8 cellular contexts compared by ENCODE assay signal in the genomic region with DNA sequence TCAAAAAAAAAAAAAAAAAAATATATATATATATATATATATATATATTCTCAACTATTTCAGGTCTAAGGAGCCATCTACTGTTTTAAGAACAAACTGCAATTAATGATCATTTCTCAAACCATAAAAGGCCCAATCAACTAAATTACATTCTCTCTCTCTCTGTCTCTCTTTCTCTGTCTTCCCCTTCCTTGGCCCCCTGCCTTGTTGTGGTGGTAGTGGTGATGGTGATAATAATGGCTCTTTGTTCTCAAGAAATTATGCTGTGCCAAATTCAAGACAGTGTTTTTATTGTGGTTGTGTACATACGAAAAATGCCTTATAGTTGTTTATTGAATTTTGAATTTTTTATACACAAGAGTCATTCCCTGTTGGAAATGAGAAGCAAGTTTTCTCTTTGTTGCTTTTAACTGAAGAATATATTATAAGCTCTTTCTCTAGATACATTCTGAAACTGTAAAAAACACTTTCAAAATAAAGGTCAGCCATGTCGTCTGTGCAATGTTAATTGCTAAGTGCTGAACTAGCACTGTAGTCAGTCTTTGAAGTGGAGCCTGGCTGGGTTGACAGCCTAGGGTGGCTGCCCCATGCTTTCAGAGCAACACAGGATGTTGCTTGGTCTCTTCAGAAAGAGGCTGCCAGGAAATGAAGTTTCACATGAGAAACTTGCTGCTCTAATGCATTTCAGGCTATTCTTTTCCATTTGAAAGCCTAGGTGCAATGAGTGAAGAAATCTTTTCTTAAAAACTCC.
DNase-seq lines count a peak whose midpoint lies in the region; ATAC-seq and TF ChIP-seq lines count a peak whose summit lies in the region.

No MANE protein-coding gene starts in this region.

- CTCF ChIA-PET in WTC11 (lab: Charles Lee) = no interaction called here

- H3K4me3 ChIP-seq in H7 (ENCODE audit: insufficient read depth, low read depth, low read length) = no peak overlapping the region

- no peaks in the 10 kb centered on the region for H3K36me3 ChIP-seq in H7 (replicated peaks; ENCODE audit: control insufficient read depth, insufficient read depth, low read length)

- H3K27ac Mint-ChIP-seq in WTC11 = no peak overlapping the region
- peak overlapping the region; percentile 89 to 93 for H3K27ac Mint-ChIP-seq in effector memory CD8-positive, alpha-beta T cell

- ATAC-seq in GM18907 (IDR thresholded peaks at IDR 0.05; ENCODE audit: unreplicated experiment) (peak; percentile 99), HG02938 (IDR thresholded peaks at IDR 0.05; ENCODE audit: unreplicated experiment) (peak; percentile 93), WTC11 (peak; percentile 30; the same call in 1 of the 2 replicates)
- peak; percentile 96 for ATAC-seq in effector memory CD8-positive, alpha-beta T cell (replicated peaks)

- H3K4me3 Mint-ChIP-seq in WTC11 = no peak overlapping the region
- peak overlapping the region; percentile 45 to 72 for H3K4me3 Mint-ChIP-seq in effector memory CD8-positive, alpha-beta T cell

- peaks cover 35% of the 10 kb centered on the region for H3K9me3 Mint-ChIP-seq in WTC11
- H3K9me3 Mint-ChIP-seq in effector memory CD8-positive, alpha-beta T cell = peaks cover 5 to 11% of the 10 kb centered on the region in 2 donors

- TF ChIP-seq CTCF in WTC11 (IDR thresholded peaks at IDR 0.05) = no peak

- 0 out of 2 replicates have a peak, but pooled peaks cover 4% of the 10 kb centered on the region for H3K4me1 Mint-ChIP-seq in WTC11
- H3K4me1 Mint-ChIP-seq in effector memory CD8-positive, alpha-beta T cell (ENCODE audit: low read depth in 2 of 2) = peaks cover 36 to 49% of the 10 kb centered on the region in 2 donors

- peaks cover 4% of the 10 kb centered on the region; the same call in 1 of the 2 replicates for H3K27me3 Mint-ChIP-seq in WTC11 (ENCODE audit: low read depth)
- no peaks in the 10 kb centered on the region for H3K27me3 Mint-ChIP-seq in effector memory CD8-positive, alpha-beta T cell

- H3K27me3 ChIP-seq in H7 (ENCODE audit: control insufficient read depth, insufficient read depth, low read length) = no peaks in the 10 kb centered on the region

- POLR2A ChIA-PET in WTC11 (lab: Charles Lee) = no interaction called here

- DNase-seq in WTC11 (ENCODE audit: low spot score) (no peak), islet precursor cell (no peak), NCI-H2171 treated with DMSO at 0.1 percent for 48 hours (lab: John Stamatoyannopoulos, UW) (no peak), H7 (no peak)
- DNase-seq in effector memory CD8-positive, alpha-beta T cell = peak; percentile 42 to 55 (median 47)
- peak; percentile 28 to 39 for DNase-seq in stimulated activated CD8-positive, alpha-beta memory T cell treated with anti-CD3 and anti-CD28 coated beads, Interleukin-15, amount 100 ng/mL, for 48 hours (ENCODE audit: low read depth in 2 of 2)

- peaks cover 16% of the 10 kb centered on the region for H3K36me3 Mint-ChIP-seq in WTC11
- H3K36me3 Mint-ChIP-seq in effector memory CD8-positive, alpha-beta T cell (ENCODE audit: insufficient read depth) = peaks cover 6% of the 10 kb centered on the region

TF ChIP-seq in WTC11, 78 proteins besides CTCF, POLR2A, EP300 and RAD21:
- TF ChIP-seq TEAD4 (CRISPR knock-in tag; IDR thresholded peaks at IDR 0.05) = no peak
- TF ChIP-seq SMAD4 (CRISPR knock-in tag; IDR thresholded peaks at IDR 0.05) = no peak
- no peak for TF ChIP-seq OVOL2 (CRISPR knock-in tag; IDR thresholded peaks at IDR 0.05; ENCODE audit: borderline replicate concordance)
- TF ChIP-seq NFE2L1 (CRISPR knock-in tag; IDR thresholded peaks at IDR 0.05) = no peak
- no peak for TF ChIP-seq E2F1 (CRISPR knock-in tag; IDR thresholded peaks at IDR 0.05)
- no peak for TF ChIP-seq E2F5 (CRISPR knock-in tag; IDR thresholded peaks at IDR 0.05)
TF ChIP-seq in WTC11: peak in this region for 0.

Comparison
In these comparisons a context has a peak if more than half of its experiments do, and no peak if none do; other contexts are left out.
1. ATAC-seq: peak in every context shown above with its lines; median percentile 99 in GM18907; 96 in effector memory CD8-positive, alpha-beta T cell; 93 in HG02938; 30 in WTC11.
2. DNase-seq: peak in effector memory CD8-positive, alpha-beta T cell (3 of 3) and stimulated activated CD8-positive, alpha-beta memory T cell treated with anti-CD3 and anti-CD28 coated beads, Interleukin-15, amount 100 ng/mL, for 48 hours (2 of 2); none in WTC11 (single experiment), islet precursor cell (single experiment), NCI-H2171 treated with DMSO at 0.1 percent for 48 hours (single experiment) and H7 (single experiment).